Comparison of ENCODE assay signal across 1 cellular context in genomic region chr18:63074987-63075404, GRCh38.
A peak's percentile ranks its signal among the peaks of the same experiment; 100 is the strongest.
TF ChIP-seq lines count a peak whose summit lies in the region.

No MANE protein-coding gene starts in this region.

TF ChIP-seq in HepG2, 621 proteins besides CTCF, POLR2A, EP300 and RAD21 (continued from another document):
- TF ChIP-seq HNRNPLL (IDR thresholded peaks at IDR 0.05; ENCODE audit: low read depth, low read length, poor library complexity, severe bottlenecking), result peak; percentile 33
- TF ChIP-seq, protein P1, sequence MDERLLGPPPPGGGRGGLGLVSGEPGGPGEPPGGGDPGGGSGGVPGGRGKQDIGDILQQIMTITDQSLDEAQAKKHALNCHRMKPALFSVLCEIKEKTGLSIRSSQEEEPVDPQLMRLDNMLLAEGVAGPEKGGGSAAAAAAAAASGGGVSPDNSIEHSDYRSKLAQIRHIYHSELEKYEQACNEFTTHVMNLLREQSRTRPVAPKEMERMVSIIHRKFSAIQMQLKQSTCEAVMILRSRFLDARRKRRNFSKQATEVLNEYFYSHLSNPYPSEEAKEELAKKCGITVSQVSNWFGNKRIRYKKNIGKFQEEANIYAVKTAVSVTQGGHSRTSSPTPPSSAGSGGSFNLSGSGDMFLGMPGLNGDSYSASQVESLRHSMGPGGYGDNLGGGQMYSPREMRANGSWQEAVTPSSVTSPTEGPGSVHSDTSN (CRISPR knock-in tag; IDR thresholded peaks at IDR 0.05), result 0 out of 2 replicates have a peak, but pooled peaks have one; percentile 35
- TF ChIP-seq, protein P2, sequence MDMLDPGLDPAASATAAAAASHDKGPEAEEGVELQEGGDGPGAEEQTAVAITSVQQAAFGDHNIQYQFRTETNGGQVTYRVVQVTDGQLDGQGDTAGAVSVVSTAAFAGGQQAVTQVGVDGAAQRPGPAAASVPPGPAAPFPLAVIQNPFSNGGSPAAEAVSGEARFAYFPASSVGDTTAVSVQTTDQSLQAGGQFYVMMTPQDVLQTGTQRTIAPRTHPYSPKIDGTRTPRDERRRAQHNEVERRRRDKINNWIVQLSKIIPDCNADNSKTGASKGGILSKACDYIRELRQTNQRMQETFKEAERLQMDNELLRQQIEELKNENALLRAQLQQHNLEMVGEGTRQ (IDR thresholded peaks at IDR 0.05; ENCODE audit: low read depth, low read length), result peak; percentile 82
- TF ChIP-seq, protein P2 (CRISPR knock-in tag; IDR thresholded peaks at IDR 0.05; ENCODE audit: borderline replicate concordance), result peak; percentile 94; the same call in 1 of the 2 replicates
